In genomic region chr6:143165315-143165855, GRCh38 we compare ENCODE assay signal across 19 cellular contexts.
"Had no signal": no experiment of that assay in that cellular context is flagged by ENCODE, and none has a peak within 500 bp of the region (broad histone marks: within the 10 kb centered on the region; RNA-seq: fewer than 3 reads in every experiment).

No MANE protein-coding gene starts in this region.

- H3K36me3 ChIP-seq: colonic mucosa, lower lobe of right lung had no signal

- H3K27me3 ChIP-seq: colonic mucosa, esophagus muscularis mucosa, foreskin keratinocyte, gastroesophageal sphincter, heart left ventricle, left lung had no signal

- H3K4me1 ChIP-seq: colonic mucosa, foreskin keratinocyte, left lung, lower lobe of right lung had no signal

- H3K27me3 Mint-ChIP-seq: dendritic cell treated with granulocyte-macrophage colony-stimulating factor and Interleukin-4, amounts not matched to agents 40 ng/mL and 50 ng/mL, for 4 days; effector memory CD8-positive, alpha-beta T cell; naive B cell had no signal

- H3K9me3 Mint-ChIP-seq: dendritic cell treated with granulocyte-macrophage colony-stimulating factor and Interleukin-4, amounts not matched to agents 40 ng/mL and 50 ng/mL, for 4 days; effector memory CD8-positive, alpha-beta T cell; endodermal cell; mesothelial cell of epicardium; naive B cell had no signal

- H3K27ac ChIP-seq: colonic mucosa, esophagus muscularis mucosa, foreskin keratinocyte, gastroesophageal sphincter, heart left ventricle, left lung, lower lobe of right lung had no signal

- H3K4me3 ChIP-seq: colonic mucosa, esophagus muscularis mucosa, gastroesophageal sphincter, heart left ventricle, left lung, lower lobe of right lung, mucosa of descending colon had no signal

- H3K36me3 Mint-ChIP-seq: mesothelial cell of epicardium had no signal

- H3K27ac Mint-ChIP-seq: dendritic cell treated with granulocyte-macrophage colony-stimulating factor and Interleukin-4, amounts not matched to agents 40 ng/mL and 50 ng/mL, for 4 days; effector memory CD8-positive, alpha-beta T cell; endodermal cell had no signal

- DNase-seq: colonic mucosa; cortex of kidney; effector CD8-positive, alpha-beta T cell; effector memory CD8-positive, alpha-beta T cell; endodermal cell; foreskin keratinocyte; heart left ventricle; hippocampal formation; left cardiac atrium; left lung; left ventricle myocardium superior; lower lobe of right lung; mesenchymal stem cell; mucosa of descending colon; naive B cell had no signal

- H3K4me3 Mint-ChIP-seq: dendritic cell treated with granulocyte-macrophage colony-stimulating factor and Interleukin-4, amounts not matched to agents 40 ng/mL and 50 ng/mL, for 4 days; effector memory CD8-positive, alpha-beta T cell; endodermal cell; mesothelial cell of epicardium; naive B cell had no signal

- H3K9me3 ChIP-seq: colonic mucosa, esophagus muscularis mucosa, gastroesophageal sphincter, heart left ventricle, left lung, lower lobe of right lung, mucosa of descending colon had no signal

- H3K4me1 Mint-ChIP-seq: endodermal cell, naive B cell had no signal
